Comparison of ENCODE assay signal across 23 cellular contexts in the genomic region with DNA sequence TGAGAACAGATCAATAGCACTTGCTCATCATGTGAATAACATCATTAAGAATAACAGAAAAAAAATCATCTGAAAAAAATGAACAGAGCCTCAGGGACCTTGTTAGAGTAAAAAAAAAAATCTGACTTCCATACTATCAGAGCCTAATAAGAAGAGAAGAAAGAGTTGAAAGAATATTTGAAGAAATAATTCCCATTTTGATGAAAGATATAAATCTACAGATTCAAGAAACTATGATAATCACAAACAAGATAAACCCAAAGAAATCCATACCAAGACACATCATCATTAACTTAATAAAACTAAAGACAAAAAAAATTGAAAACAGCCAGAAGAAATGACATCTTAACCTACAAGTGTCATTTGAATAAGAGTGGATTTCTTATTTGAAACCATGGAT.
DNase-seq lines count a peak whose midpoint lies in the region; ATAC-seq, FAIRE-seq and TF ChIP-seq lines count a peak whose summit lies in the region.
"Had no signal": no experiment of that assay in that cellular context is flagged by ENCODE, and none has a peak within 500 bp of the region (broad histone marks: within the 10 kb centered on the region; RNA-seq: fewer than 3 reads in every experiment).

No MANE protein-coding gene starts in this region.

- DNase-seq in pancreas (no peak), NCI-H128 (lab: John Stamatoyannopoulos, UW; ENCODE audit: unreplicated experiment) (no peak), DMS153 (lab: John Stamatoyannopoulos, UW) (no peak), hippocampal formation (lab: John Stamatoyannopoulos, UW) (no peak)
- DNase-seq: AML-193; Caco-2; Calu3; CD4-positive, alpha-beta T cell; CD8-positive, alpha-beta T cell; DMS53; DMS79; DND-41; EL; GF-D8 had no signal

- no peak overlapping the region for H3K4me3 ChIP-seq in pancreas
- H3K4me3 ChIP-seq: BLaER1 treated with 17β-estradiol and CSF1 and Interleukin-3, amounts not matched to agents 10 nM and 100 nM had no signal

- H3K9me3 ChIP-seq in pancreas: peaks cover 0 to 5% (median 0%) of the 10 kb centered on the region in 4 donors

- no peaks in the 10 kb centered on the region for H3K27me3 ChIP-seq in pancreas
- H3K27me3 ChIP-seq: BLaER1 treated with 17β-estradiol and CSF1 and Interleukin-3, amounts not matched to agents 10 nM and 100 nM had no signal

- TF ChIP-seq CTCF in pancreas (IDR thresholded peaks at IDR 0.05): no peak

- no peak overlapping the region for H3K27ac ChIP-seq in pancreas
- H3K27ac ChIP-seq: 22Rv1, C4-2B had no signal

- FAIRE-seq in A204.1 (lab: Jason Lieb, UNC): peak; percentile 29
- FAIRE-seq in G401.6 (lab: Jason Lieb, UNC): peak; percentile 6
- FAIRE-seq in colon (lab: Jason Lieb, UNC): peak; percentile 83
- peak; percentile 20 for FAIRE-seq in pancreas (lab: Jason Lieb, UNC)
- FAIRE-seq: D721Med, GM12891, GM19239 had no signal

- no peaks in the 10 kb centered on the region for H3K4me1 ChIP-seq in pancreas
- H3K4me1 ChIP-seq: Caco-2 had no signal

- ATAC-seq in pancreas: no peak
- ATAC-seq: CD8-positive, alpha-beta T cell had no signal

- intact Hi-C loops in pancreas (cut with DNase I): no loop called here

- no peaks in the 10 kb centered on the region for H3K36me3 ChIP-seq in pancreas
